ENCODE assay signal across 11 cellular contexts in the genomic region with DNA sequence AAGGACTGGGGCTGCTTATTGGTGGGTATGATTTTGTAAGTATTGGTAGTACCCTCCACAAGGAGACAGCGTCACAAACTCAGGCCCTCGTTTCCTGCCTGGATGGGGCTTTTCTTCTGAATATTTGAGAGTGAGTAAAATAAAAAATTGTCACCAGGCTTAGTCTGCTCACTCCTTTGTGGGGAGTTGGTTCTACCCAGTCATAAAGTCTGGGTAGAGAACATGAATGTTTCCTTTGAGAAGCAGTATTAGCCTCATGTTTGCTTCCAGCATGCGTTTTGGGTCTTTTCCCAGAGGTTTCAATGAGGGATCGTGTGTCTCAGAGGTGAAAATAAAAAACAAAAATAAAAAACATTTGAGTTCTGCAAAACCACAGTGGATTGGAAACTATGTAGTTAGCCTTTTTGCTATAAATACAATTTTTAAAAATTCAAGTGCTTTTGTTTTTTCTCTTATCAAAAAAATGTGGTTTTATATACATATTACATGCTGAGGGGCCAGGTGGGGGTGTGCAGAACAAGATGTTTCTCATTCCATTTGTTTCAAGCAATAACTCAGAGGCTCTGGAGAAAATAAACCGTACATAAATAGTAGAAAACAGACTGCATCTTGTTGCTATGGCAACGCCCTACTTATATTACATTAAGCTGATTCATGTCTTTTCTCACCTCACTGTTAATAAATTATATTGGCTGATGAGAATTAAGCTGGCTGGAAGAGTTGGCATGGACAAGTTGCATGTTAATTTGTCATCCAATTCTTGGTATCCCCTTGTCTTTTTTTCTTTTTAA.
DNase-seq lines count a peak whose midpoint lies in the region; ATAC-seq, FAIRE-seq and TF ChIP-seq lines count a peak whose summit lies in the region.
"Had no signal": no experiment of that assay in that cellular context is flagged by ENCODE, and none has a peak within 500 bp of the region (broad histone marks: within the 10 kb centered on the region; RNA-seq: fewer than 3 reads in every experiment).

No MANE protein-coding gene starts in this region.

- no peak for FAIRE-seq in K562 (lab: Jason Lieb, UNC)

- no peak for TF ChIP-seq EP300 in K562 (IDR thresholded peaks at IDR 0.05; ENCODE audit: low read length)

- 48% methylated on average over 6 of the region's 6 CpGs for WGBS in K562 (ENCODE audit: insufficient coverage, low coverage, missing lambda C conversion rate)

- ATAC-seq in K562 (no peak), GM18861 (IDR thresholded peaks at IDR 0.05; ENCODE audit: unreplicated experiment) (no peak)

- H3K9me1 ChIP-seq in K562 (ENCODE audit: control insufficient read depth, insufficient read depth, low read length) = no peaks in the 10 kb centered on the region

- POLR2A ChIA-PET in K562 (lab: Yijun Ruan, JAX) = no interaction called here

- no peaks in the 10 kb centered on the region for H3K27me3 ChIP-seq in K562 (ENCODE audit: control insufficient read depth in 2 of 2, insufficient read depth in 2 of 2, low read length in 2 of 2)
- H3K27me3 ChIP-seq: tibial nerve had no signal

- peak; percentile 33 for DNase-seq in AG20443 (ENCODE audit: low spot score)
- peak; percentile 22 for DNase-seq in HT1080 (ENCODE audit: low read depth)
- DNase-seq in K562 (ENCODE audit: extremely low read depth in 1 of 4, low spot score in 3 of 4) = peak in 2 of 4 experiments; percentile 22 to 24
- DNase-seq in inferior parietal cortex (ENCODE audit: extremely low spot score) = peak; percentile 55
- DNase-seq in activated CD4-positive, alpha-beta T cell treated with anti-CD3 and anti-CD28 coated beads, Interleukin-2, amount 50 U/mL, for 1 hour = no peak
- no peak for DNase-seq in MV-4-11 (lab: John Stamatoyannopoulos, UW)
- DNase-seq in NCI-H345 (lab: John Stamatoyannopoulos, UW) = no peak
- DNase-seq: activated CD4-positive, alpha-beta T cell treated with anti-CD3 and anti-CD28 coated beads, Interleukin-2, amount 10 ng/mL, durations not matched to agents 7 days and 5 days; amniotic stem cell had no signal

- no peak overlapping the region for H3K4me3 ChIP-seq in K562
- H3K4me3 ChIP-seq: tibial nerve had no signal

- peaks cover 3 to 18% of the 10 kb centered on the region in 2 experiments; a peak in 3 of 5 replicates for H3K4me1 ChIP-seq in K562 (replicated peaks in 1 of 2; ENCODE audit: control insufficient read depth in 2 of 2, insufficient read depth in 2 of 2, low read length in 2 of 2)

- no peak for TF ChIP-seq CTCF in K562 (IDR thresholded peaks at IDR 0.05 in 2 of 3, conservative IDR thresholded peaks at IDR 0.05 in 1 of 3; ENCODE audit: insufficient read depth in 2 of 3, low read depth in 1 of 3, low read length in 3 of 3)

- H3K79me2 ChIP-seq in K562 (ENCODE audit: control insufficient read depth, insufficient read depth, low read length) = no peaks in the 10 kb centered on the region

- no peak overlapping the region for H3K9ac ChIP-seq in K562 (ENCODE audit: insufficient read depth in 1 of 2, low read depth in 2 of 2, low read length in 2 of 2)

- H3K27ac ChIP-seq in K562 (ENCODE audit: extremely low read depth, low read depth, low read length) = no peak overlapping the region

- no peak overlapping the region; the same call in 1 of the 2 replicates for H2AFZ ChIP-seq in K562 (ENCODE audit: low read depth, low read length)

- in situ Hi-C loops in K562 (cut with MboI) = no loop called here

- H3K4me2 ChIP-seq in K562 (ENCODE audit: insufficient read depth, low read length) = no peak overlapping the region

- H3K36me3 ChIP-seq in K562 (ENCODE audit: control insufficient read depth, insufficient read depth, low read length) = no peaks in the 10 kb centered on the region
- H3K36me3 ChIP-seq: tibial nerve had no signal

- intact Hi-C loops in K562 (cut with micrococcal nuclease) = no loop called here

- no TSS peak for BruUV-seq in K562 (replicated peaks; lab: Mats Ljungman, UMichigan)

- CTCF ChIA-PET in K562 (lab: Yijun Ruan, JAX; ENCODE audit: low intra/inter-chr PET ratio) = no interaction called here

- no peak for TF ChIP-seq RAD21 in K562 (CRISPR knock-in tag; conservative IDR thresholded peaks at IDR 0.05 in 1 of 2, IDR thresholded peaks at IDR 0.05 in 1 of 2)

- no peaks in the 10 kb centered on the region for H4K20me1 ChIP-seq in K562 (replicated peaks; ENCODE audit: control insufficient read depth, insufficient read depth, low read length)

- no peaks in the 10 kb centered on the region; the same call in 1 of the 2 replicates for H3K9me3 ChIP-seq in K562 (replicated peaks; ENCODE audit: control insufficient read depth, insufficient read depth, low read depth, low read length)
- H3K9me3 ChIP-seq: tibial nerve had no signal

- no peak for TF ChIP-seq POLR2A in K562 (conservative IDR thresholded peaks at IDR 0.05)

TF ChIP-seq in K562, 482 proteins besides CTCF, POLR2A, EP300 and RAD21:
- TF ChIP-seq RFX1 (IDR thresholded peaks at IDR 0.05) = peak; percentile 92
- TF ChIP-seq ZNF316 (IDR thresholded peaks at IDR 0.05) = 0 out of 2 replicates have a peak, but pooled peaks have one; percentile 11
- no peak for TF ChIP-seq HSF4 (CRISPR knock-in tag; IDR thresholded peaks at IDR 0.05; ENCODE audit: borderline replicate concordance)
TF ChIP-seq in K562: peak in this region for 2.

Comparison
In these comparisons a context has a peak if more than half of its experiments do, and no peak if none do; other contexts are left out.
1. DNase-seq: peak in AG20443 (single experiment), HT1080 (single experiment) and inferior parietal cortex (single experiment); none in activated CD4-positive, alpha-beta T cell treated with anti-CD3 and anti-CD28 coated beads, Interleukin-2, amount 50 U/mL, for 1 hour (single experiment), MV-4-11 (single experiment) and NCI-H345 (single experiment).